Comparison of ENCODE assay signal across 9 cellular contexts in genomic region chr7:42677751-42678231, GRCh38.
DNase-seq lines count a peak whose midpoint lies in the region; ATAC-seq lines count a peak whose summit lies in the region.
"Had no signal": no experiment of that assay in that cellular context is flagged by ENCODE, and none has a peak within 500 bp of the region (broad histone marks: within the 10 kb centered on the region; RNA-seq: fewer than 3 reads in every experiment).

No MANE protein-coding gene starts in this region.

- CTCF ChIA-PET in activated CD4-positive, alpha-beta memory T cell treated with anti-CD3 and anti-CD28 coated beads, Interleukin-2, amount 10 ng/mL, durations not matched to agents 7 days and 5 days (lab: Charles Lee): no interaction called here

- POLR2A ChIA-PET in activated CD4-positive, alpha-beta memory T cell treated with anti-CD3 and anti-CD28 coated beads, Interleukin-2, amount 10 ng/mL, durations not matched to agents 7 days and 5 days (lab: Charles Lee): no interaction called here

- DNase-seq in GOT3 (lab: John Stamatoyannopoulos, UW): peak; percentile 51
- peak; percentile 59 for DNase-seq in amniotic stem cell (lab: John Stamatoyannopoulos, UW)
- DNase-seq in right cardiac atrium: no peak
- no peak for DNase-seq in stimulated activated effector memory CD8-positive, alpha-beta T cell treated with anti-CD3 and anti-CD28 coated beads, Interleukin-12 subunit alpha, Interleukin-12 subunit beta, amount 100 ng/mL, for 72 hours (ENCODE audit: low spot score in 2 of 2)
- DNase-seq in activated CD4-positive, alpha-beta memory T cell treated with anti-CD3 and anti-CD28 coated beads, Interleukin-2, amount 10 ng/mL, durations not matched to agents 7 days and 5 days: no peak
- DNase-seq in T-helper 1 cell: no peak
- DNase-seq: NCI-H82 had no signal

- intact Hi-C loops in right cardiac atrium (cut with DNase I): no loop called here

- no peak overlapping the region for H3K27ac Mint-ChIP-seq in stimulated activated effector memory CD8-positive, alpha-beta T cell treated with anti-CD3 and anti-CD28 coated beads, Interleukin-12 subunit alpha, Interleukin-12 subunit beta, amount 100 ng/mL, for 72 hours
- H3K27ac Mint-ChIP-seq in activated CD4-positive, alpha-beta memory T cell treated with anti-CD3 and anti-CD28 coated beads, Interleukin-2, amount 10 ng/mL, durations not matched to agents 7 days and 5 days: no peak overlapping the region

- no peak overlapping the region for H3K27ac ChIP-seq in right cardiac atrium (ENCODE audit: low read length)

- no peaks in the 10 kb centered on the region for H3K27me3 ChIP-seq in right cardiac atrium (ENCODE audit: control insufficient read depth, insufficient read depth)

- H3K27me3 Mint-ChIP-seq in activated CD4-positive, alpha-beta memory T cell treated with anti-CD3 and anti-CD28 coated beads, Interleukin-2, amount 10 ng/mL, durations not matched to agents 7 days and 5 days: no peaks in the 10 kb centered on the region

- no peaks in the 10 kb centered on the region for H3K36me3 Mint-ChIP-seq in stimulated activated effector memory CD8-positive, alpha-beta T cell treated with anti-CD3 and anti-CD28 coated beads, Interleukin-12 subunit alpha, Interleukin-12 subunit beta, amount 100 ng/mL, for 72 hours
- no peaks in the 10 kb centered on the region for H3K36me3 Mint-ChIP-seq in activated CD4-positive, alpha-beta memory T cell treated with anti-CD3 and anti-CD28 coated beads, Interleukin-2, amount 10 ng/mL, durations not matched to agents 7 days and 5 days (ENCODE audit: low read depth)

- H3K4me1 Mint-ChIP-seq in stimulated activated effector memory CD8-positive, alpha-beta T cell treated with anti-CD3 and anti-CD28 coated beads, Interleukin-12 subunit alpha, Interleukin-12 subunit beta, amount 100 ng/mL, for 72 hours: no peaks in the 10 kb centered on the region
- H3K4me1 Mint-ChIP-seq in activated CD4-positive, alpha-beta memory T cell treated with anti-CD3 and anti-CD28 coated beads, Interleukin-2, amount 10 ng/mL, durations not matched to agents 7 days and 5 days: no peaks in the 10 kb centered on the region

- ATAC-seq in right cardiac atrium: peak; percentile 56 to 57
- peak; percentile 32 for ATAC-seq in stimulated activated effector memory CD8-positive, alpha-beta T cell treated with anti-CD3 and anti-CD28 coated beads, Interleukin-12 subunit alpha, Interleukin-12 subunit beta, amount 100 ng/mL, for 72 hours
- ATAC-seq in GM21619 (IDR thresholded peaks at IDR 0.05; ENCODE audit: unreplicated experiment): no peak
- ATAC-seq in GM18868 (IDR thresholded peaks at IDR 0.05; ENCODE audit: unreplicated experiment): no peak

- H3K4me1 ChIP-seq in right cardiac atrium (ENCODE audit: control insufficient read depth, insufficient read depth, low read length): no peaks in the 10 kb centered on the region

- H3K9me3 Mint-ChIP-seq in stimulated activated effector memory CD8-positive, alpha-beta T cell treated with anti-CD3 and anti-CD28 coated beads, Interleukin-12 subunit alpha, Interleukin-12 subunit beta, amount 100 ng/mL, for 72 hours: peaks cover 4% of the 10 kb centered on the region
- H3K9me3 Mint-ChIP-seq in activated CD4-positive, alpha-beta memory T cell treated with anti-CD3 and anti-CD28 coated beads, Interleukin-2, amount 10 ng/mL, durations not matched to agents 7 days and 5 days: no peaks in the 10 kb centered on the region

- H3K4me3 Mint-ChIP-seq in stimulated activated effector memory CD8-positive, alpha-beta T cell treated with anti-CD3 and anti-CD28 coated beads, Interleukin-12 subunit alpha, Interleukin-12 subunit beta, amount 100 ng/mL, for 72 hours: no peak overlapping the region
- H3K4me3 Mint-ChIP-seq in activated CD4-positive, alpha-beta memory T cell treated with anti-CD3 and anti-CD28 coated beads, Interleukin-2, amount 10 ng/mL, durations not matched to agents 7 days and 5 days: no peak overlapping the region

- H3K4me3 ChIP-seq in right cardiac atrium (ENCODE audit: low read length): no peak overlapping the region

- WGBS in right cardiac atrium: 24% methylated on average over 2 of the region's 2 CpGs

- H3K9me3 ChIP-seq in right cardiac atrium (ENCODE audit: control insufficient read depth, low read length): no peaks in the 10 kb centered on the region

Comparison
In these comparisons a context has a peak if more than half of its experiments do, and no peak if none do; other contexts are left out.
1. DNase-seq: peak in GOT3 (single experiment) and amniotic stem cell (single experiment); none in right cardiac atrium (0 of 3), stimulated activated effector memory CD8-positive, alpha-beta T cell treated with anti-CD3 and anti-CD28 coated beads, Interleukin-12 subunit alpha, Interleukin-12 subunit beta, amount 100 ng/mL, for 72 hours (0 of 2), activated CD4-positive, alpha-beta memory T cell treated with anti-CD3 and anti-CD28 coated beads, Interleukin-2, amount 10 ng/mL, durations not matched to agents 7 days and 5 days (single experiment) and T-helper 1 cell (0 of 5).
2. ATAC-seq: peak in right cardiac atrium (2 of 2) and stimulated activated effector memory CD8-positive, alpha-beta T cell treated with anti-CD3 and anti-CD28 coated beads, Interleukin-12 subunit alpha, Interleukin-12 subunit beta, amount 100 ng/mL, for 72 hours (single experiment); none in GM21619 (single experiment) and GM18868 (single experiment).